ENCODE assay signal across 24 cellular contexts in genomic region chr7:94384315-94384714, GRCh38.
"Had no signal": no experiment of that assay in that cellular context is flagged by ENCODE, and none has a peak within 500 bp of the region (broad histone marks: within the 10 kb centered on the region; RNA-seq: fewer than 3 reads in every experiment).

No MANE protein-coding gene starts in this region.

- H3K36me3 ChIP-seq: ascending aorta, breast epithelium, cardiac muscle cell had no signal

- H3K4me1 ChIP-seq: ascending aorta, breast epithelium had no signal

- H3K27me3 ChIP-seq: ascending aorta, breast epithelium, cardiac muscle cell had no signal

- H3K9me3 ChIP-seq: ascending aorta, breast epithelium had no signal

- DNase-seq: activated CD4-positive, alpha-beta memory T cell treated with anti-CD3 and anti-CD28 coated beads, Interleukin-2, amount 10 ng/mL, durations not matched to agents 7 days and 5 days; activated CD4-positive, alpha-beta T cell treated with anti-CD3 and anti-CD28 coated beads for 1 hour; activated CD4-positive, alpha-beta T cell treated with anti-CD3 and anti-CD28 coated beads for 4 hours; activated CD4-positive, alpha-beta T cell treated with anti-CD3 and anti-CD28 coated beads, Interleukin-2, amount 10 ng/mL, durations not matched to agents 7 days and 5 days; activated CD4-positive, alpha-beta T cell treated with anti-CD3 and anti-CD28 coated beads, Interleukin-2, amount 50 U/mL, for 4 hours; activated CD8-positive, alpha-beta memory T cell treated with anti-CD3 and anti-CD28 coated beads, Interleukin-2, amount 50 U/mL, for 48 hours; activated gamma-delta T cell; activated naive CD4-positive, alpha-beta T cell; activated naive CD4-positive, alpha-beta T cell treated with anti-CD3 and anti-CD28 coated beads, Interleukin-2, amount 10 ng/mL, durations not matched to agents 7 days and 5 days; activated naive CD8-positive, alpha-beta T cell treated with anti-CD3 and anti-CD28 coated beads, Interleukin-2, amount 10 ng/mL, durations not matched to agents 7 days and 5 days; activated T-cell treated with anti-CD3 and anti-CD28 coated beads for 4 hours; activated T-cell treated with anti-CD3 and anti-CD28 coated beads, Interleukin-2, amount 50 U/mL, for 24 hours; activated T-cell treated with anti-CD3 and anti-CD28 coated beads, Interleukin-2, amount 50 U/mL, for 72 hours; central memory CD4-positive, alpha-beta T cell; dorsolateral prefrontal cortex; effector memory CD4-positive, alpha-beta T cell; endodermal cell; foreskin fibroblast; head of caudate nucleus; T-helper 2 cell had no signal

- H3K4me3 ChIP-seq: ascending aorta, breast epithelium, cardiac muscle cell, coronary artery, dorsolateral prefrontal cortex had no signal

- H3K27ac ChIP-seq: ascending aorta, breast epithelium, cardiac muscle cell, coronary artery, dorsolateral prefrontal cortex had no signal
